In genomic region chrX:93538575-93538974, GRCh38 we compare ENCODE assay signal across 1 cellular context.
TF ChIP-seq lines count a peak whose summit lies in the region.

No MANE protein-coding gene starts in this region.

TF ChIP-seq in GM12878, 131 proteins besides CTCF, POLR2A, EP300 and RAD21:
- TF ChIP-seq ASH2L (IDR thresholded peaks at IDR 0.05; ENCODE audit: borderline replicate concordance, low read depth) (no peak), NR2C1 (IDR thresholded peaks at IDR 0.05) (no peak), LARP7 (IDR thresholded peaks at IDR 0.05) (no peak), ZBTB40 (IDR thresholded peaks at IDR 0.05; ENCODE audit: borderline replicate concordance) (no peak), ZBED1 (IDR thresholded peaks at IDR 0.05; ENCODE audit: borderline replicate concordance) (no peak), SIN3A (IDR thresholded peaks at IDR 0.05; ENCODE audit: low read depth, low read length) (no peak), BACH1 (IDR thresholded peaks at IDR 0.05; ENCODE audit: borderline replicate concordance) (no peak), POU2F2 (IDR thresholded peaks at IDR 0.05; ENCODE audit: borderline replicate concordance, low read depth, low read length) (no peak), TBL1XR1 (IDR thresholded peaks at IDR 0.05; ENCODE audit: low read depth, low read length) (no peak), SIX5 (IDR thresholded peaks at IDR 0.05; ENCODE audit: low read depth, low read length, severe bottlenecking) (no peak), ZNF217 (IDR thresholded peaks at IDR 0.05) (no peak), HDAC2 (IDR thresholded peaks at IDR 0.05) (no peak), DPF2 (IDR thresholded peaks at IDR 0.05) (no peak), SMAD5 (IDR thresholded peaks at IDR 0.05; ENCODE audit: low read depth) (no peak), ELK1 (IDR thresholded peaks at IDR 0.05; ENCODE audit: low read depth, low read length) (no peak), ZSCAN29 (IDR thresholded peaks at IDR 0.05) (no peak), SMARCA5 (IDR thresholded peaks at IDR 0.05) (no peak)
- TF ChIP-seq, protein P1, sequence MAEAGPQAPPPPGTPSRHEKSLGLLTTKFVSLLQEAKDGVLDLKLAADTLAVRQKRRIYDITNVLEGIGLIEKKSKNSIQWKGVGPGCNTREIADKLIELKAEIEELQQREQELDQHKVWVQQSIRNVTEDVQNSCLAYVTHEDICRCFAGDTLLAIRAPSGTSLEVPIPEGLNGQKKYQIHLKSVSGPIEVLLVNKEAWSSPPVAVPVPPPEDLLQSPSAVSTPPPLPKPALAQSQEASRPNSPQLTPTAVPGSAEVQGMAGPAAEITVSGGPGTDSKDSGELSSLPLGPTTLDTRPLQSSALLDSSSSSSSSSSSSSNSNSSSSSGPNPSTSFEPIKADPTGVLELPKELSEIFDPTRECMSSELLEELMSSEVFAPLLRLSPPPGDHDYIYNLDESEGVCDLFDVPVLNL (IDR thresholded peaks at IDR 0.05; ENCODE audit: low read depth, low read length) = no peak
